20 cellular contexts compared by ENCODE assay signal in genomic region chr12:52667509-52667908, GRCh38. TPM values are rescaled to one million over a fixed set of nuclear protein-coding genes. Genes with fewer than 3 reads are reported as not detected.
DNase-seq lines count a peak whose midpoint lies in the region; ATAC-seq and TF ChIP-seq lines count a peak whose summit lies in the region.
"Had no signal": no experiment of that assay in that cellular context is flagged by ENCODE, and none has a peak within 500 bp of the region (broad histone marks: within the 10 kb centered on the region; RNA-seq: fewer than 3 reads in every experiment).

No MANE protein-coding gene starts in this region.

- no peak overlapping the region for H3K9ac ChIP-seq in MM.1S (ENCODE audit: low read length)
- H3K9ac ChIP-seq: BLaER1 treated with 17β-estradiol and CSF1 and Interleukin-3, amounts not matched to agents 10 nM and 100 nM had no signal

- H3K9me3 ChIP-seq in heart right ventricle: no peaks in the 10 kb centered on the region
- H3K9me3 ChIP-seq in MM.1S (replicated peaks; ENCODE audit: insufficient read depth, low read length): no peaks in the 10 kb centered on the region
- H3K9me3 ChIP-seq in transverse colon: no peaks in the 10 kb centered on the region
- no peaks in the 10 kb centered on the region for H3K9me3 ChIP-seq in SJCRH30 (replicated peaks)
- H3K9me3 ChIP-seq: BLaER1 treated with 17β-estradiol and CSF1 and Interleukin-3, amounts not matched to agents 10 nM and 100 nM; right atrium auricular region had no signal

- H3K4me3 ChIP-seq in heart right ventricle: no peak overlapping the region
- H3K4me3 ChIP-seq in MM.1S (ENCODE audit: low read length): no peak overlapping the region
- no peak overlapping the region for H3K4me3 ChIP-seq in transverse colon
- H3K4me3 ChIP-seq in SJCRH30: no peak overlapping the region
- H3K4me3 ChIP-seq: BLaER1 treated with 17β-estradiol and CSF1 and Interleukin-3, amounts not matched to agents 10 nM and 100 nM; right atrium auricular region had no signal

- no peaks in the 10 kb centered on the region for H4K20me1 ChIP-seq in MM.1S (ENCODE audit: insufficient read depth, low read length)
- H4K20me1 ChIP-seq: BLaER1 treated with 17β-estradiol and CSF1 and Interleukin-3, amounts not matched to agents 10 nM and 100 nM had no signal

- no peaks in the 10 kb centered on the region for H3K79me2 ChIP-seq in MM.1S (ENCODE audit: low read length)

- no peaks in the 10 kb centered on the region for H3F3A ChIP-seq in MM.1S (ENCODE audit: insufficient read depth, low read length)

- H3K4me1 ChIP-seq in heart right ventricle (peaks cover 0 to under 1% (median 0%) of the 10 kb centered on the region in 9 donors), MM.1S (ENCODE audit: low read length) (no peaks in the 10 kb centered on the region), transverse colon (no peaks in the 10 kb centered on the region), SJCRH30 (no peaks in the 10 kb centered on the region)
- H3K4me1 ChIP-seq: right atrium auricular region had no signal

- ATAC-seq in heart right ventricle (no peak), GM21737 (IDR thresholded peaks at IDR 0.05; ENCODE audit: unreplicated experiment) (no peak)
- ATAC-seq: activated naive CD4-positive, alpha-beta T cell treated with anti-CD3 and anti-CD28 coated beads, Interleukin-2, amount 50 U/mL, for 72 hours had no signal

- intact Hi-C loops in heart right ventricle (cut with DNase I): loop anchor here in 5 of 10 donors (5.0 to 10.0 kb wide), 2 partner anchors 197 to 200 kb away; no protein-coding TSS in a partner anchor
- intact Hi-C loops in cardiac septum (cut with DNase I): no loop called here
- intact Hi-C loops in transverse colon (cut with DNase I; ENCODE audit: low total_unique reads): no loop called here

- no peak for TF ChIP-seq EP300 in transverse colon (IDR thresholded peaks at IDR 0.05; ENCODE audit: low read depth)

- H2AFZ ChIP-seq in MM.1S (ENCODE audit: low read length): no peak overlapping the region

- TF ChIP-seq CTCF in heart right ventricle (IDR thresholded peaks at IDR 0.05): peak in 7 of 9 donors; percentile 19 to 39 (median 28)
- peak; percentile 12 for TF ChIP-seq CTCF in MM.1S (IDR thresholded peaks at IDR 0.05; ENCODE audit: low read length)
- TF ChIP-seq CTCF in transverse colon (IDR thresholded peaks at IDR 0.05): peak in 4 of 5 experiments; percentile 15 to 35 (median 23)

- H3K27me3 ChIP-seq in heart right ventricle: peaks cover 0 to 30% (median 16%) of the 10 kb centered on the region in 7 donors
- H3K27me3 ChIP-seq in MM.1S (replicated peaks; ENCODE audit: insufficient read depth, low read length): peaks cover 62% of the 10 kb centered on the region
- peaks cover 9% of the 10 kb centered on the region for H3K27me3 ChIP-seq in transverse colon
- no peaks in the 10 kb centered on the region for H3K27me3 ChIP-seq in SJCRH30
- H3K27me3 ChIP-seq: BLaER1 treated with 17β-estradiol and CSF1 and Interleukin-3, amounts not matched to agents 10 nM and 100 nM; right atrium auricular region had no signal

- in situ Hi-C loops in transverse colon (cut with MboI; ENCODE audit: low pct_ligation_motif_present in 1 of 4, low pct_unique_long_range_greater_than_20kb in 1 of 4, low sequenced_read_pairs in 3 of 4): no loop called here

- H3K27ac ChIP-seq in heart right ventricle (no peak overlapping the region), MM.1S (ENCODE audit: low read length) (no peak overlapping the region), transverse colon (no peak overlapping the region), SJCRH30 (no peak overlapping the region)
- H3K27ac ChIP-seq: BLaER1 treated with 17β-estradiol and CSF1 and Interleukin-3, amounts not matched to agents 10 nM and 100 nM; right atrium auricular region had no signal

- no peak for DNase-seq in heart right ventricle
- no peak for DNase-seq in cardiac septum (ENCODE audit: low spot score)
- DNase-seq in MM.1S: no peak
- peak; percentile 19 to 23 for DNase-seq in erythroblast (lab: John Stamatoyannopoulos, UW)
- DNase-seq in transverse colon: no peak
- DNase-seq in NCI-H1436 (lab: John Stamatoyannopoulos, UW): no peak
- no peak for DNase-seq in SJCRH30
- DNase-seq: kidney; naive B cell; stimulated activated CD4-positive, alpha-beta T cell treated with anti-CD3 and anti-CD28 coated beads, Interleukin-4, amount 100 ng/mL, for 24 hours; stimulated activated naive CD4-positive, alpha-beta T cell; T1000 had no signal

- H3K9me2 ChIP-seq in MM.1S (replicated peaks; ENCODE audit: insufficient read depth, low read length): no peaks in the 10 kb centered on the region

- 64 to 67% methylated on average over 9 of the region's 9 CpGs for WGBS in heart right ventricle, 2 donors
- WGBS in transverse colon (ENCODE audit: low coverage in 1 of 2), 2 donors: 53% methylated on average over 9 of the region's 9 CpGs; no CpG with 5 or more reads in 1 of the 2 donors

- H3K36me3 ChIP-seq in heart right ventricle (no peaks in the 10 kb centered on the region), MM.1S (replicated peaks; ENCODE audit: insufficient read depth, low read length) (no peaks in the 10 kb centered on the region), transverse colon (no peaks in the 10 kb centered on the region), SJCRH30 (no peaks in the 10 kb centered on the region)
- H3K36me3 ChIP-seq: BLaER1 treated with 17β-estradiol and CSF1 and Interleukin-3, amounts not matched to agents 10 nM and 100 nM; right atrium auricular region had no signal

- TF ChIP-seq POLR2A in erythroblast (IDR thresholded peaks at IDR 0.05; ENCODE audit: low read length): no peak
- TF ChIP-seq POLR2A in transverse colon (IDR thresholded peaks at IDR 0.05): no peak

- H3K4me2 ChIP-seq in MM.1S (ENCODE audit: low read depth, low read length): no peak overlapping the region
- H3K4me2 ChIP-seq: BLaER1 treated with 17β-estradiol and CSF1 and Interleukin-3, amounts not matched to agents 10 nM and 100 nM had no signal

RNA-seq across cellular contexts. Expression of gene KRT1, which starts 12.7 kb away (rescaled TPM):
- total RNA-seq in heart right ventricle: not detected
- not detected for polyA plus RNA-seq in heart right ventricle
- total RNA-seq in cardiac septum: not detected
- total RNA-seq in transverse colon: not detected
- not detected in 2 replicates for total RNA-seq in SJCRH30 (2014; rRNA removed; shearing (Covaris generic))
- total RNA-seq: activated CD8-positive, alpha-beta memory T cell treated with anti-CD3 and anti-CD28 coated beads for 36 hours; activated naive CD4-positive, alpha-beta T cell treated with anti-CD3 and anti-CD28 coated beads, Interleukin-2, amount 50 U/mL, for 72 hours; fibroblast of lung; kidney; right atrium auricular region; RPMI7951 had no signal
- polyA plus RNA-seq: fibroblast of lung had no signal

RNA-seq across cellular contexts. Expression of gene KRT2, which starts 15.5 kb away (rescaled TPM):
- not detected for total RNA-seq in heart right ventricle
- not detected for polyA plus RNA-seq in heart right ventricle
- total RNA-seq in cardiac septum: not detected
- not detected for total RNA-seq in transverse colon
- total RNA-seq in SJCRH30 (2014; rRNA removed; shearing (Covaris generic)): not detected in 2 replicates
- total RNA-seq: activated CD8-positive, alpha-beta memory T cell treated with anti-CD3 and anti-CD28 coated beads for 36 hours; activated naive CD4-positive, alpha-beta T cell treated with anti-CD3 and anti-CD28 coated beads, Interleukin-2, amount 50 U/mL, for 72 hours; fibroblast of lung; kidney; right atrium auricular region; RPMI7951 had no signal
- polyA plus RNA-seq: fibroblast of lung had no signal

RNA-seq across cellular contexts. Expression of gene KRT77, which starts 35.8 kb away (rescaled TPM):
- total RNA-seq in heart right ventricle: under 1 TPM in 1 of 10 donors, not detected in 9; 0.08 TPM
- polyA plus RNA-seq in heart right ventricle: not detected
- not detected for total RNA-seq in cardiac septum
- not detected for total RNA-seq in transverse colon
- total RNA-seq in SJCRH30 (2014; rRNA removed; shearing (Covaris generic)): not detected in 2 replicates
- total RNA-seq: activated CD8-positive, alpha-beta memory T cell treated with anti-CD3 and anti-CD28 coated beads for 36 hours; activated naive CD4-positive, alpha-beta T cell treated with anti-CD3 and anti-CD28 coated beads, Interleukin-2, amount 50 U/mL, for 72 hours; fibroblast of lung; kidney; right atrium auricular region; RPMI7951 had no signal
- polyA plus RNA-seq: fibroblast of lung had no signal

RNA-seq across cellular contexts. Expression of gene KRT73, which starts 49.1 kb away (rescaled TPM):
- total RNA-seq in heart right ventricle (not detected), cardiac septum (not detected), transverse colon (not detected)
- not detected for polyA plus RNA-seq in heart right ventricle
- total RNA-seq in SJCRH30 (2014; rRNA removed; shearing (Covaris generic)): not detected in 2 replicates
- total RNA-seq: activated CD8-positive, alpha-beta memory T cell treated with anti-CD3 and anti-CD28 coated beads for 36 hours; cerebellum; fibroblast of lung; kidney; right atrium auricular region; RPMI7951 had no signal
- polyA plus RNA-seq: fibroblast of lung had no signal

Comparison
In these comparisons a context has a peak if more than half of its experiments do, and no peak if none do; other contexts are left out.
1. DNase-seq: peak in erythroblast (2 of 2); none in heart right ventricle (0 of 2), cardiac septum (single experiment), MM.1S (single experiment), transverse colon (single experiment), NCI-H1436 (single experiment) and SJCRH30 (0 of 2).
2. Peak in every context shown above with its lines, with median percentiles within 50 percentile points of each other: CTCF ChIP-seq.